In the genomic region with DNA sequence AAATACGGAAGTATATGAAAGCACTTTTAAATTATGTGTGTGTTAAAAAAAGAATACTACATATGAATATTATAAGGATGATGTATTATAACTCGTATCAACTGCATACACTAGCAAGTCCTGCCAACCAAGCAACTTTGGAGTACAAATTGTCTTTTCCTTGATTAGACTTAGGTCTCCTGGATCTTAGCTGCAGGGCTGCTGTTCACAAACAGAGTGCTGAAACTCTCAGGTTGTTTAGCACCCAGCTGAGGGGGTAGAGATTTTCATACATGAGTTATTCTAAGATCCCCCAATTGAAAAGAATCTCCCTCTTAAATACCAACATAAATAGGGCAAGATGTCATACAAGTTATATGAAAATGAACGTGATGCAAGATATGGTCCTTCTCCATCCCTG, we compare ENCODE assay signal across 1 cellular context.
TF ChIP-seq lines count a peak whose summit lies in the region.

No MANE protein-coding gene starts in this region.

TF ChIP-seq in Ishikawa, 13 proteins besides CTCF, POLR2A, EP300 and RAD21 (continued from another document):
- TF ChIP-seq, protein P1, sequence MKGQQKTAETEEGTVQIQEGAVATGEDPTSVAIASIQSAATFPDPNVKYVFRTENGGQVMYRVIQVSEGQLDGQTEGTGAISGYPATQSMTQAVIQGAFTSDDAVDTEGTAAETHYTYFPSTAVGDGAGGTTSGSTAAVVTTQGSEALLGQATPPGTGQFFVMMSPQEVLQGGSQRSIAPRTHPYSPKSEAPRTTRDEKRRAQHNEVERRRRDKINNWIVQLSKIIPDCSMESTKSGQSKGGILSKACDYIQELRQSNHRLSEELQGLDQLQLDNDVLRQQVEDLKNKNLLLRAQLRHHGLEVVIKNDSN (IDR thresholded peaks at IDR 0.05), result no peak
- TF ChIP-seq TCF12 (IDR thresholded peaks at IDR 0.05; ENCODE audit: low read depth) (no peak), ZBTB7A (IDR thresholded peaks at IDR 0.05; ENCODE audit: low read depth) (no peak)
